Comparison of ENCODE assay signal across 16 cellular contexts in the genomic region with DNA sequence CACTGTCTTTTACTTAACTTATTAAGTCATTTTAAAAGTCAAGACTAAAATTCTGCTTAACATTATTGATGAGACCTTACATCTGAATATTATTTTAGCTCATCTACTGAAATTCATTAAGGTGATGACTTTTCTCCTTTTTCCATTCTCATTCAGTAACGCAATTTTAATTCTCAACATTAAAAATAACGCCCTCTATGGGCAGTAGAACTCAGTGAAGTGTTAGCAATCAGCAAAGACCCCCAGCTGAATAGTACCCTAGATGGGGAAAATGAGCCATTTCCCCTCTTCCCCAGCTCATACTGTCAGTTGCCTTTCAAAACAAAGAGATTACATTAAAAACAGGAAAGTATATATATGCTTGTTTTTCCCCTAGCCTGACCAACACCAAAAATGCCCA.
DNase-seq lines count a peak whose midpoint lies in the region; ATAC-seq, FAIRE-seq and TF ChIP-seq lines count a peak whose summit lies in the region.
"Had no signal": no experiment of that assay in that cellular context is flagged by ENCODE, and none has a peak within 500 bp of the region (broad histone marks: within the 10 kb centered on the region; RNA-seq: fewer than 3 reads in every experiment).

No MANE protein-coding gene starts in this region.

- no peak for FAIRE-seq in D721Med (lab: Jason Lieb, UNC)
- FAIRE-seq: HTR-8/SVneo, RCC 7860 had no signal

- TF ChIP-seq CTCF in D721Med (IDR thresholded peaks at IDR 0.05; ENCODE audit: insufficient read depth, missing control alignments) (peak; percentile 4), GM23338 (conservative IDR thresholded peaks at IDR 0.05; ENCODE audit: low read depth in 2 of 2) (peak; percentile 45 to 73), PC-3 (conservative IDR thresholded peaks at IDR 0.05; ENCODE audit: low read depth, low read length) (peak; percentile 59), glutamatergic neuron (IDR thresholded peaks at IDR 0.05; ENCODE audit: partially characterized antibody, unreplicated experiment) (peak; percentile 21), gastroesophageal sphincter (IDR thresholded peaks at IDR 0.05) (no peak)

- POLR2A ChIA-PET in PC-3 (lab: Charles Lee; ENCODE audit: unreplicated experiment): no interaction called here

- H3K27ac ChIP-seq in GM23338 (ENCODE audit: low read depth) (no peak overlapping the region), PC-3 (ENCODE audit: low read length) (no peak overlapping the region), gastroesophageal sphincter (no peak overlapping the region)
- H3K27ac ChIP-seq: GM23248 had no signal

- H2AFZ ChIP-seq in GM23338 (no peak overlapping the region), PC-3 (ENCODE audit: low read length) (no peak overlapping the region)
- H2AFZ ChIP-seq: GM23248 had no signal

- H3K36me3 Mint-ChIP-seq in GM23338 (ENCODE audit: low read depth) (no peaks in the 10 kb centered on the region), glutamatergic neuron (ENCODE audit: unreplicated experiment) (peaks cover 6% of the 10 kb centered on the region)
- H3K36me3 Mint-ChIP-seq: CD8-positive, alpha-beta T cell had no signal

- H3K4me3 Mint-ChIP-seq in GM23338: no peak overlapping the region
- H3K4me3 Mint-ChIP-seq in glutamatergic neuron (ENCODE audit: unreplicated experiment): no peak overlapping the region
- H3K4me3 Mint-ChIP-seq: CD8-positive, alpha-beta T cell had no signal

- H3K79me2 ChIP-seq in GM23338 (replicated peaks; ENCODE audit: insufficient read depth) (no peaks in the 10 kb centered on the region), PC-3 (ENCODE audit: low read length) (no peaks in the 10 kb centered on the region)

- H3K27me3 Mint-ChIP-seq in GM23338 (ENCODE audit: insufficient read depth, low read depth, poor library complexity) (no peaks in the 10 kb centered on the region), glutamatergic neuron (ENCODE audit: unreplicated experiment) (no peaks in the 10 kb centered on the region)

- H3K9me3 Mint-ChIP-seq in GM23338 (peaks cover 4% of the 10 kb centered on the region; the same call in 1 of the 3 replicates), glutamatergic neuron (ENCODE audit: unreplicated experiment) (no peaks in the 10 kb centered on the region)
- H3K9me3 Mint-ChIP-seq: CD8-positive, alpha-beta T cell had no signal

- no peak overlapping the region for H3K4me2 ChIP-seq in GM23338
- H3K4me2 ChIP-seq in PC-3 (ENCODE audit: low read length): no peak overlapping the region

- intact Hi-C loops in PC-3 (cut with micrococcal nuclease): no loop called here

- H3K27ac Mint-ChIP-seq in GM23338: no peak overlapping the region
- no peak overlapping the region for H3K27ac Mint-ChIP-seq in glutamatergic neuron (ENCODE audit: unreplicated experiment)
- H3K27ac Mint-ChIP-seq: CD8-positive, alpha-beta T cell had no signal

- no peak overlapping the region for H3K4me3 ChIP-seq in GM23338
- no peak overlapping the region for H3K4me3 ChIP-seq in PC-3 (ENCODE audit: low read length)
- H3K4me3 ChIP-seq in gastroesophageal sphincter: no peak overlapping the region
- H3K4me3 ChIP-seq: GM23248 had no signal

- ATAC-seq in GM23338 (no peak), PC-3 (no peak), left lobe of liver (no peak), gastroesophageal sphincter (no peak)
- ATAC-seq: CD8-positive, alpha-beta T cell had no signal

- no peak for TF ChIP-seq POLR2A in gastroesophageal sphincter (IDR thresholded peaks at IDR 0.05)

- no TSS peak for BruUV-seq in PC-3 (replicated peaks; lab: Mats Ljungman, UMichigan)

- no peaks in the 10 kb centered on the region for H3K9me3 ChIP-seq in PC-3 (ENCODE audit: low read length)
- no peaks in the 10 kb centered on the region for H3K9me3 ChIP-seq in gastroesophageal sphincter

- DNase-seq in D721Med (ENCODE audit: insufficient read length, low spot score) (no peak), GM23338 (ENCODE audit: low spot score) (peak; percentile 40), PC-3 (no peak), glutamatergic neuron (no peak), left lobe of liver (ENCODE audit: low spot score) (no peak), NCI-H128 (lab: John Stamatoyannopoulos, UW; ENCODE audit: unreplicated experiment) (no peak)
- DNase-seq: ACHN; CD8-positive, alpha-beta T cell; GM23248; NCI-H1048; NCI-H345; NCI-H526 treated with DMSO at 0.1 percent for 48 hours; SIG-M5 had no signal

- H3K27me3 ChIP-seq in GM23338 (ENCODE audit: insufficient read depth): no peaks in the 10 kb centered on the region
- H3K27me3 ChIP-seq in PC-3 (ENCODE audit: low read length): no peaks in the 10 kb centered on the region
- no peaks in the 10 kb centered on the region for H3K27me3 ChIP-seq in gastroesophageal sphincter

- CTCF ChIA-PET in PC-3 (lab: Charles Lee): no interaction called here

- no peaks in the 10 kb centered on the region for H3F3A ChIP-seq in GM23338 (replicated peaks; ENCODE audit: low read depth)
- no peaks in the 10 kb centered on the region for H3F3A ChIP-seq in PC-3 (ENCODE audit: low read length, unreplicated experiment)

- no peaks in the 10 kb centered on the region; the same call in 1 of the 2 replicates for H3K9me2 ChIP-seq in GM23338 (ENCODE audit: insufficient read depth)
- H3K9me2 ChIP-seq in PC-3 (replicated peaks; ENCODE audit: low read length): no peaks in the 10 kb centered on the region

- H3K4me1 ChIP-seq in GM23338 (ENCODE audit: insufficient read depth): peaks cover 14% of the 10 kb centered on the region
- no peaks in the 10 kb centered on the region for H3K4me1 ChIP-seq in PC-3 (ENCODE audit: insufficient read depth, low read length)
- no peaks in the 10 kb centered on the region for H3K4me1 ChIP-seq in gastroesophageal sphincter

- H4K20me1 ChIP-seq in GM23338 (replicated peaks; ENCODE audit: insufficient read depth): no peaks in the 10 kb centered on the region
- H4K20me1 ChIP-seq in PC-3 (ENCODE audit: low read length): no peaks in the 10 kb centered on the region

- 60 to 63% methylated on average over 2 of the region's 2 CpGs for WGBS in gastroesophageal sphincter (ENCODE audit: low coverage in 1 of 2), 2 donors

- H3K9ac ChIP-seq in PC-3 (ENCODE audit: low read length): no peak overlapping the region
- H3K9ac ChIP-seq: GM23248 had no signal

- H3K36me3 ChIP-seq in GM23338 (ENCODE audit: insufficient read depth) (no peaks in the 10 kb centered on the region), PC-3 (ENCODE audit: low read depth, low read length) (no peaks in the 10 kb centered on the region), gastroesophageal sphincter (no peaks in the 10 kb centered on the region)

- no peak for TF ChIP-seq EP300 in gastroesophageal sphincter (IDR thresholded peaks at IDR 0.05)

- H3K4me1 Mint-ChIP-seq in GM23338 (peaks cover 9% of the 10 kb centered on the region), glutamatergic neuron (ENCODE audit: low read depth, unreplicated experiment) (no peaks in the 10 kb centered on the region)

TF ChIP-seq in GM23338, 12 proteins besides CTCF, POLR2A, EP300 and RAD21 (continues in another document):
- TF ChIP-seq CREB1 (CRISPR knock-in tag; IDR thresholded peaks at IDR 0.05; ENCODE audit: low read depth): no peak
- no peak for TF ChIP-seq NANOG (IDR thresholded peaks at IDR 0.05; ENCODE audit: borderline replicate concordance)
- no peak for TF ChIP-seq EZH2 (IDR thresholded peaks at IDR 0.05; ENCODE audit: low read depth, unreplicated experiment)
- TF ChIP-seq REST (IDR thresholded peaks at IDR 0.05; ENCODE audit: unreplicated experiment): no peak
- no peak for TF ChIP-seq STAT1 (IDR thresholded peaks at IDR 0.05; ENCODE audit: unreplicated experiment)
- no peak for TF ChIP-seq POLR2AphosphoS5 (IDR thresholded peaks at IDR 0.05; ENCODE audit: low read depth)
- no peak for TF ChIP-seq JUNB (IDR thresholded peaks at IDR 0.05; ENCODE audit: unreplicated experiment)
- TF ChIP-seq ZNF331 (CRISPR knock-in tag; IDR thresholded peaks at IDR 0.05; ENCODE audit: low read depth): no peak
- TF ChIP-seq EZH2phosphoT487 (IDR thresholded peaks at IDR 0.05; ENCODE audit: unreplicated experiment): no peak
- TF ChIP-seq, protein P1, sequence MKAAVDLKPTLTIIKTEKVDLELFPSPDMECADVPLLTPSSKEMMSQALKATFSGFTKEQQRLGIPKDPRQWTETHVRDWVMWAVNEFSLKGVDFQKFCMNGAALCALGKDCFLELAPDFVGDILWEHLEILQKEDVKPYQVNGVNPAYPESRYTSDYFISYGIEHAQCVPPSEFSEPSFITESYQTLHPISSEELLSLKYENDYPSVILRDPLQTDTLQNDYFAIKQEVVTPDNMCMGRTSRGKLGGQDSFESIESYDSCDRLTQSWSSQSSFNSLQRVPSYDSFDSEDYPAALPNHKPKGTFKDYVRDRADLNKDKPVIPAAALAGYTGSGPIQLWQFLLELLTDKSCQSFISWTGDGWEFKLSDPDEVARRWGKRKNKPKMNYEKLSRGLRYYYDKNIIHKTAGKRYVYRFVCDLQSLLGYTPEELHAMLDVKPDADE (IDR thresholded peaks at IDR 0.05): no peak

Comparison
In these comparisons a context has a peak if more than half of its experiments do, and no peak if none do; other contexts are left out.
1. CTCF ChIP-seq: peak in D721Med (single experiment), GM23338 (2 of 2), PC-3 (single experiment) and glutamatergic neuron (single experiment); none in gastroesophageal sphincter (0 of 4).